In genomic region chr7:100677308-100678095, GRCh38 we compare ENCODE assay signal across 12 cellular contexts. TPM values are rescaled to one million over a fixed set of nuclear protein-coding genes. Genes with fewer than 3 reads are reported as not detected.
DNase-seq lines count a peak whose midpoint lies in the region; ATAC-seq and TF ChIP-seq lines count a peak whose summit lies in the region.
"Had no signal": no experiment of that assay in that cellular context is flagged by ENCODE, and none has a peak within 500 bp of the region (broad histone marks: within the 10 kb centered on the region; RNA-seq: fewer than 3 reads in every experiment).

No MANE protein-coding gene starts in this region.

- H3K4me3 ChIP-seq in right lobe of liver = no peak overlapping the region

- H3K27ac Mint-ChIP-seq in activated naive CD4-positive, alpha-beta T cell treated with anti-CD3 and anti-CD28 coated beads, Interleukin-2, amount 50 U/mL, for 24 hours = peak overlapping the region; percentile 74
- H3K27ac Mint-ChIP-seq in activated T-cell treated with anti-CD3 and anti-CD28 coated beads, Interleukin-2, amount 50 U/mL, for 72 hours = peak overlapping the region; percentile 80
- peak overlapping the region; percentile 61 for H3K27ac Mint-ChIP-seq in type B pancreatic cell

- WGBS in right lobe of liver (ENCODE audit: insufficient coverage, low coverage, low lambda C conversion rate, missing lambda C conversion rate) = 60% methylated on average over 3 of the region's 29 CpGs

- TF ChIP-seq POLR2A in right lobe of liver (IDR thresholded peaks at IDR 0.05) = no peak

- TF ChIP-seq CTCF in right lobe of liver (IDR thresholded peaks at IDR 0.05) (no peak), type B pancreatic cell (conservative IDR thresholded peaks at IDR 0.05) (no peak)

- no peaks in the 10 kb centered on the region for H3K9me3 ChIP-seq in right lobe of liver

- no peaks in the 10 kb centered on the region for H3K27me3 Mint-ChIP-seq in activated naive CD4-positive, alpha-beta T cell treated with anti-CD3 and anti-CD28 coated beads, Interleukin-2, amount 50 U/mL, for 24 hours
- no peaks in the 10 kb centered on the region for H3K27me3 Mint-ChIP-seq in activated T-cell treated with anti-CD3 and anti-CD28 coated beads, Interleukin-2, amount 50 U/mL, for 72 hours (ENCODE audit: low read depth)
- no peaks in the 10 kb centered on the region for H3K27me3 Mint-ChIP-seq in type B pancreatic cell

- intact Hi-C loops in right lobe of liver (cut with DNase I) = loop anchor here in 1 of 2 donors (10.0 kb wide), 1 partner anchor 93 kb away; the partner anchor contains the start of genes FBXO24 and LRCH4

- DNase-seq in activated naive CD4-positive, alpha-beta T cell treated with Interleukin-2 at 50 U/mL for 16 hours = no peak
- DNase-seq in activated T-cell treated with anti-CD3 and anti-CD28 coated beads, Interleukin-2, amount 50 U/mL, for 72 hours = no peak
- DNase-seq in right lobe of liver = peak in 2 of 3 donors; percentile 28 to 51
- DNase-seq in type B pancreatic cell (ENCODE audit: extremely low spot score, unreplicated experiment) = no peak
- DNase-seq in COLO829 (ENCODE audit: low spot score) = no peak
- DNase-seq in NOMO-1 treated with dmso at 0.1 percent for 144 hours (lab: John Stamatoyannopoulos, UW; ENCODE audit: unreplicated experiment) = no peak
- no peak for DNase-seq in NCI-H1048 (lab: John Stamatoyannopoulos, UW)
- DNase-seq: stimulated activated CD4-positive, alpha-beta T cell treated with anti-CD3 and anti-CD28 coated beads, Interleukin-4, amount 100 ng/mL, for 1 hour had no signal

- peaks cover 0 to 5% (median 2%) of the 10 kb centered on the region in 4 donors for H3K4me1 ChIP-seq in right lobe of liver

- H3K4me1 Mint-ChIP-seq in activated naive CD4-positive, alpha-beta T cell treated with anti-CD3 and anti-CD28 coated beads, Interleukin-2, amount 50 U/mL, for 24 hours = peaks cover 44% of the 10 kb centered on the region
- peaks cover 24% of the 10 kb centered on the region for H3K4me1 Mint-ChIP-seq in activated T-cell treated with anti-CD3 and anti-CD28 coated beads, Interleukin-2, amount 50 U/mL, for 72 hours (ENCODE audit: low read depth)
- H3K4me1 Mint-ChIP-seq in type B pancreatic cell (ENCODE audit: unreplicated experiment) = peaks cover 10% of the 10 kb centered on the region

- H3K27ac ChIP-seq in right lobe of liver = no peak overlapping the region

- H3K36me3 ChIP-seq in right lobe of liver = peaks cover 6 to 48% (median 20%) of the 10 kb centered on the region in 4 donors

- H3K4me3 Mint-ChIP-seq in activated naive CD4-positive, alpha-beta T cell treated with anti-CD3 and anti-CD28 coated beads, Interleukin-2, amount 50 U/mL, for 24 hours = peak overlapping the region; percentile 47
- H3K4me3 Mint-ChIP-seq in activated T-cell treated with anti-CD3 and anti-CD28 coated beads, Interleukin-2, amount 50 U/mL, for 72 hours = peak overlapping the region; percentile 32 to 45
- H3K4me3 Mint-ChIP-seq in type B pancreatic cell = peak overlapping the region; percentile 85

- H3K36me3 Mint-ChIP-seq in activated naive CD4-positive, alpha-beta T cell treated with anti-CD3 and anti-CD28 coated beads, Interleukin-2, amount 50 U/mL, for 24 hours = no peaks in the 10 kb centered on the region
- H3K36me3 Mint-ChIP-seq in activated T-cell treated with anti-CD3 and anti-CD28 coated beads, Interleukin-2, amount 50 U/mL, for 72 hours (ENCODE audit: insufficient read depth in 2 of 2) = peaks cover 5 to 13% of the 10 kb centered on the region in 2 donors
- H3K36me3 Mint-ChIP-seq in type B pancreatic cell = peaks cover 3% of the 10 kb centered on the region

- no peaks in the 10 kb centered on the region for H3K27me3 ChIP-seq in right lobe of liver

- no peaks in the 10 kb centered on the region for H3K9me3 Mint-ChIP-seq in activated naive CD4-positive, alpha-beta T cell treated with anti-CD3 and anti-CD28 coated beads, Interleukin-2, amount 50 U/mL, for 24 hours
- no peaks in the 10 kb centered on the region for H3K9me3 Mint-ChIP-seq in activated T-cell treated with anti-CD3 and anti-CD28 coated beads, Interleukin-2, amount 50 U/mL, for 72 hours
- H3K9me3 Mint-ChIP-seq in type B pancreatic cell = no peaks in the 10 kb centered on the region

- no peak for ATAC-seq in activated T-cell treated with anti-CD3 and anti-CD28 coated beads, Interleukin-2, amount 50 U/mL, for 72 hours (replicated peaks in 1 of 2)
- no peak for ATAC-seq in right lobe of liver

RNA-seq across cellular contexts. Expression of gene GNB2, which starts 4.0 kb away (rescaled TPM):
- 100 to 1,000 TPM; 196 to 198 TPM for total RNA-seq in activated T-cell treated with anti-CD3 and anti-CD28 coated beads, Interleukin-2, amount 50 U/mL, for 72 hours
- 100 to 1,000 TPM in 3 of 6 experiments, 10 to 100 TPM in 3; 75.6 to 133 (median 106) TPM for total RNA-seq in right lobe of liver
- 179 and 203 TPM in 2 replicates for total RNA-seq in type B pancreatic cell (ENCODE audit: low replicate concordance)

RNA-seq across cellular contexts. Expression of gene GIGYF1, which starts 16.5 kb away (rescaled TPM):
- 10 to 100 TPM; 51.5 to 53.2 TPM for total RNA-seq in activated T-cell treated with anti-CD3 and anti-CD28 coated beads, Interleukin-2, amount 50 U/mL, for 72 hours
- total RNA-seq in right lobe of liver = 10 to 100 TPM in 4 of 6 experiments, 1 to 10 TPM in 2; 6.6 to 25.1 (median 15.5) TPM
- 49.5 and 79.4 TPM in 2 replicates for total RNA-seq in type B pancreatic cell (ENCODE audit: low replicate concordance)

RNA-seq across cellular contexts. Expression of gene ACTL6B, which starts 21.3 kb away (rescaled TPM):
- total RNA-seq in activated T-cell treated with anti-CD3 and anti-CD28 coated beads, Interleukin-2, amount 50 U/mL, for 72 hours = not detected
- not detected for total RNA-seq in right lobe of liver
- 1.8 and 2.4 TPM in 2 replicates for total RNA-seq in type B pancreatic cell (ENCODE audit: low replicate concordance)
- total RNA-seq: fibroblast of villous mesenchyme; subcutaneous adipose tissue; T-helper 1 cell treated with Interleukin-12 subunit alpha and Interleukin-12 subunit beta and Interleukin-4 antibody, amounts not matched to agents 30 ng/mL and 1 ng/mL, for 36 hours had no signal

RNA-seq across cellular contexts. Expression of gene POP7, which starts 28.4 kb away (rescaled TPM):
- total RNA-seq in activated T-cell treated with anti-CD3 and anti-CD28 coated beads, Interleukin-2, amount 50 U/mL, for 72 hours = 10 to 100 TPM; 33.3 to 40.9 TPM
- total RNA-seq in right lobe of liver = 10 to 100 TPM; 13.0 to 52.2 (median 29.2) TPM
- 39.2 and 41.0 TPM in 2 replicates for total RNA-seq in type B pancreatic cell (ENCODE audit: low replicate concordance)

RNA-seq across cellular contexts. Expression of gene TFR2, which starts 36.1 kb away (rescaled TPM):
- total RNA-seq in activated T-cell treated with anti-CD3 and anti-CD28 coated beads, Interleukin-2, amount 50 U/mL, for 72 hours = 1 to 10 TPM; 4.7 to 5.8 TPM
- total RNA-seq in right lobe of liver (100 to 1,000 TPM; 413 to 669 (median 501) TPM), type B pancreatic cell (ENCODE audit: low replicate concordance) (1.8 and 2.5 TPM in 2 replicates)

Comparison
In these comparisons a context has a peak if more than half of its experiments do, and no peak if none do; other contexts are left out.
1. DNase-seq: peak in right lobe of liver (2 of 3); none in activated naive CD4-positive, alpha-beta T cell treated with Interleukin-2 at 50 U/mL for 16 hours (single experiment), activated T-cell treated with anti-CD3 and anti-CD28 coated beads, Interleukin-2, amount 50 U/mL, for 72 hours (0 of 2), type B pancreatic cell (single experiment), COLO829 (single experiment), NOMO-1 treated with dmso at 0.1 percent for 144 hours (single experiment) and NCI-H1048 (single experiment).
2. Peak in every context shown above with its lines, with median percentiles within 50 percentile points of each other: H3K27ac Mint-ChIP-seq and H3K4me3 Mint-ChIP-seq.